In genomic region chr5:95836544-95836943, GRCh38 we compare ENCODE assay signal across 10 cellular contexts. TPM values are rescaled to one million over a fixed set of nuclear protein-coding genes. Genes with fewer than 3 reads are reported as not detected.
DNase-seq lines count a peak whose midpoint lies in the region; ATAC-seq, FAIRE-seq and TF ChIP-seq lines count a peak whose summit lies in the region.
"Had no signal": no experiment of that assay in that cellular context is flagged by ENCODE, and none has a peak within 500 bp of the region (broad histone marks: within the 10 kb centered on the region; RNA-seq: fewer than 3 reads in every experiment).

No MANE protein-coding gene starts in this region.

- H3K27ac ChIP-seq in liver (ENCODE audit: low read depth in 1 of 2, low read length in 2 of 2) (peak overlapping the region; percentile 79 to 90), HepG2 (ENCODE audit: extremely low read length, insufficient read depth, low read length) (no peak overlapping the region), OCI-LY7 (ENCODE audit: low read depth, low read length, poor library complexity, severe bottlenecking) (no peak overlapping the region), lower lobe of right lung (peak overlapping the region; percentile 95), vagina (peak overlapping the region; percentile 89)

- in situ Hi-C loops in HepG2 (cut with HindIII; ENCODE audit: extremely low pct_ligation_motif_present, low pct_unique_long_range_greater_than_20kb): loop anchor here (25.0 kb wide), 1 partner anchor 549 kb away; the partner anchor contains the start of gene MCTP1

- no peak for TF ChIP-seq EP300 in HepG2 (IDR thresholded peaks at IDR 0.05; ENCODE audit: low read depth in 2 of 2, low read length in 2 of 2)
- no peak for TF ChIP-seq EP300 in HepG2 (CRISPR knock-in tag; IDR thresholded peaks at IDR 0.05; ENCODE audit: borderline replicate concordance)

- no peak for TF ChIP-seq POLR2A in HepG2 (IDR thresholded peaks at IDR 0.05; ENCODE audit: insufficient read depth in 1 of 2, low read depth in 2 of 2, low read length in 2 of 2)
- no peak for TF ChIP-seq POLR2A in vagina (IDR thresholded peaks at IDR 0.05)

- H3K27me3 ChIP-seq in liver (ENCODE audit: control insufficient read depth in 4 of 4, insufficient read depth in 4 of 4, low read length in 3 of 4) (no peaks in the 10 kb centered on the region), HepG2 (ENCODE audit: control insufficient read depth in 1 of 2, insufficient read depth in 2 of 2, low read length in 2 of 2) (no peaks in the 10 kb centered on the region), lower lobe of right lung (ENCODE audit: low read depth) (no peaks in the 10 kb centered on the region), vagina (no peaks in the 10 kb centered on the region)

- TF ChIP-seq CTCF in liver (IDR thresholded peaks at IDR 0.05; ENCODE audit: low read depth, low read length, missing input control): no peak
- no peak for TF ChIP-seq CTCF in HepG2 (CRISPR knock-in tag; IDR thresholded peaks at IDR 0.05)
- TF ChIP-seq CTCF in OCI-LY7 (conservative IDR thresholded peaks at IDR 0.05; ENCODE audit: low read length): no peak
- no peak for TF ChIP-seq CTCF in lower lobe of right lung (IDR thresholded peaks at IDR 0.05)
- TF ChIP-seq CTCF in vagina (IDR thresholded peaks at IDR 0.05): no peak

- intact Hi-C loops in HepG2 (cut with micrococcal nuclease; ENCODE audit: unreplicated experiment): no loop called here
- intact Hi-C loops in OCI-LY7 (cut with micrococcal nuclease; ENCODE audit: unreplicated experiment): loop anchor here (10.0 kb wide), 1 partner anchor 968 kb away; the partner anchor contains the start of gene ERAP1
- intact Hi-C loops in lower lobe of right lung (cut with DNase I): no loop called here
- intact Hi-C loops in vagina (cut with DNase I): no loop called here

- H3K4me1 ChIP-seq in liver (ENCODE audit: control insufficient read depth in 4 of 4, insufficient read depth in 4 of 4, low read length in 3 of 4) (peaks cover 3 to 26% (median 16%) of the 10 kb centered on the region in 4 donors), HepG2 (ENCODE audit: insufficient read depth, low read length) (peaks cover 71% of the 10 kb centered on the region), OCI-LY7 (ENCODE audit: insufficient read depth, low read length, poor library complexity, severe bottlenecking) (peaks cover 37% of the 10 kb centered on the region), lower lobe of right lung (peaks cover 42% of the 10 kb centered on the region), vagina (peaks cover 22% of the 10 kb centered on the region)

- WGBS in liver: 91% methylated on average over 1 of the region's 1 CpG
- WGBS in HepG2 (ENCODE audit: low lambda C conversion rate): 96% methylated on average over 1 of the region's 1 CpG

- TF ChIP-seq RAD21 in liver (IDR thresholded peaks at IDR 0.05) (no peak), HepG2 (CRISPR knock-in tag; IDR thresholded peaks at IDR 0.05) (no peak)

- no peaks in the 10 kb centered on the region for H3K79me2 ChIP-seq in HepG2 (ENCODE audit: insufficient read depth, low read length)
- H3K79me2 ChIP-seq in OCI-LY7 (ENCODE audit: insufficient read depth, low read depth, low read length): no peaks in the 10 kb centered on the region

- no peaks in the 10 kb centered on the region for H3K9me2 ChIP-seq in OCI-LY7 (ENCODE audit: insufficient read depth, low read length)

- H3K4me2 ChIP-seq in HepG2 (ENCODE audit: low read depth, low read length): no peak overlapping the region
- H3K4me2 ChIP-seq in OCI-LY7 (ENCODE audit: low read length): peak overlapping the region; percentile 86

- BruUV-seq in HepG2 (replicated peaks; lab: Mats Ljungman, UMichigan) (no TSS peak), OCI-LY7 (replicated peaks; lab: Mats Ljungman, UMichigan) (no TSS peak)

- no peak overlapping the region for H3K9ac ChIP-seq in liver (ENCODE audit: low read depth in 1 of 2, low read length in 2 of 2)
- H3K9ac ChIP-seq in HepG2 (ENCODE audit: insufficient read depth, low read depth, low read length): no peak overlapping the region

- no peaks in the 10 kb centered on the region for H4K20me1 ChIP-seq in HepG2 (ENCODE audit: insufficient read depth, low read length)
- H4K20me1 ChIP-seq in OCI-LY7 (ENCODE audit: insufficient read depth, low read length): no peaks in the 10 kb centered on the region

- no peak for FAIRE-seq in HepG2 (lab: Jason Lieb, UNC)
- FAIRE-seq: small intestine had no signal

- no peak for DNase-seq in HepG2 (ENCODE audit: low spot score)
- DNase-seq in OCI-LY7 (ENCODE audit: low spot score): no peak
- DNase-seq in lower lobe of right lung: no peak
- DNase-seq in vagina (ENCODE audit: extremely low spot score in 2 of 2): no peak
- no peak for DNase-seq in MV-4-11 (lab: John Stamatoyannopoulos, UW)
- no peak for DNase-seq in NCI-H1930 (lab: John Stamatoyannopoulos, UW)
- DNase-seq: small intestine, substantia nigra had no signal

- no peaks in the 10 kb centered on the region for H3K9me3 ChIP-seq in liver (ENCODE audit: control insufficient read depth in 4 of 4, low read length in 3 of 4)
- no peaks in the 10 kb centered on the region for H3K9me3 ChIP-seq in HepG2 (ENCODE audit: low read length)
- no peaks in the 10 kb centered on the region for H3K9me3 ChIP-seq in OCI-LY7 (ENCODE audit: low read length)
- no peaks in the 10 kb centered on the region for H3K9me3 ChIP-seq in lower lobe of right lung
- H3K9me3 ChIP-seq in vagina: no peaks in the 10 kb centered on the region

- H3K36me3 ChIP-seq in liver (ENCODE audit: control insufficient read depth in 4 of 4, insufficient read depth in 3 of 4, low read depth in 1 of 4, low read length in 3 of 4) (no peaks in the 10 kb centered on the region), HepG2 (replicated peaks in 1 of 2; ENCODE audit: control insufficient read depth in 1 of 2, insufficient read depth in 2 of 2, low read length in 2 of 2) (no peaks in the 10 kb centered on the region), OCI-LY7 (ENCODE audit: insufficient read depth, low read length) (no peaks in the 10 kb centered on the region), lower lobe of right lung (no peaks in the 10 kb centered on the region), vagina (no peaks in the 10 kb centered on the region)

- CTCF ChIA-PET in HepG2 (lab: Yijun Ruan, JAX; ENCODE audit: low intra/inter-chr PET ratio, low total read pairs): no interaction called here
- CTCF ChIA-PET in OCI-LY7 (lab: Charles Lee; ENCODE audit: unreplicated experiment): interaction anchor here (0.8 to 1.3 kb wide), 2 partner anchors 16 to 53 kb away, joined by 4 to 5 read pairs; no protein-coding TSS in a partner anchor

- H2AFZ ChIP-seq in HepG2 (ENCODE audit: low read length) (no peak overlapping the region), OCI-LY7 (ENCODE audit: low read length) (peak overlapping the region; percentile 98; the same call in 1 of the 2 replicates)

- ATAC-seq in HepG2 (no peak), lower lobe of right lung (peak in 1 of 2 donors; percentile 24), HG02840 (IDR thresholded peaks at IDR 0.05; ENCODE audit: low FRiP score, unreplicated experiment) (no peak)

- H3K4me3 ChIP-seq in liver (ENCODE audit: low read depth in 1 of 3, low read length in 3 of 3) (peak overlapping the region in 1 of 3 donors; percentile 14), HepG2 (replicated peaks in 1 of 3; ENCODE audit: insufficient read depth in 1 of 3, low read depth in 2 of 3, low read length in 3 of 3) (no peak overlapping the region), OCI-LY7 (ENCODE audit: low read depth, low read length, poor library complexity, severe bottlenecking) (no peak overlapping the region), lower lobe of right lung (peak overlapping the region; percentile 62), vagina (no peak overlapping the region)

- POLR2A ChIA-PET in HepG2 (lab: Yijun Ruan, JAX) (interaction anchor here (7.8 kb wide), 1 partner anchor 14 kb away, joined by 130 read pairs; the partner anchor contains the start of gene GLRX), OCI-LY7 (lab: Charles Lee) (interaction anchor here (0.7 to 4.2 kb wide), 12 partner anchors 15 to 559 kb away, joined by 3 to 46 read pairs (median 4); partner anchors contain the start of genes GLRX and RFESD)

TF ChIP-seq in HepG2, 621 proteins besides CTCF, POLR2A, EP300 and RAD21:
- TF ChIP-seq ZSCAN29 (CRISPR knock-in tag; conservative IDR thresholded peaks at IDR 0.05) (no peak), KMT2A (CRISPR knock-in tag; IDR thresholded peaks at IDR 0.05) (no peak), POLR2AphosphoS2 (IDR thresholded peaks at IDR 0.05; ENCODE audit: low read depth, low read length) (no peak), SRF (IDR thresholded peaks at IDR 0.05; ENCODE audit: low read depth, low read length) (no peak), ZFP37 (CRISPR knock-in tag; IDR thresholded peaks at IDR 0.05; ENCODE audit: borderline replicate concordance) (no peak)

RNA-seq across cellular contexts. Expression of gene GLRX, which starts 14.0 kb away (rescaled TPM):
- 10 to 100 TPM; 48.2 to 61.8 TPM for total RNA-seq in liver
- 100 to 1,000 TPM; 152 to 187 TPM for polyA plus RNA-seq in liver
- total RNA-seq in HepG2 (2016; rRNA removed; fragmentation: Illumina TruSeq; extraction: Trizol): 63.8 and 71.9 TPM in 2 replicates
- total RNA-seq in HepG2 (2016; cell fraction: cytosol; rRNA removed; fragmentation: Illumina TruSeq; extraction: Trizol; ENCODE audit: low read depth): 27.6 and 30.6 TPM in 2 replicates
- total RNA-seq in HepG2 (2016; cell fraction: insoluble cytoplasmic fraction; rRNA removed; fragmentation: Illumina TruSeq; extraction: Trizol): 64.8 and 79.1 TPM in 2 replicates
- 27.3 and 28.0 TPM in 2 replicates for total RNA-seq in HepG2 (2016; cell fraction: membrane; rRNA removed; fragmentation: Illumina TruSeq; extraction: Trizol)
- 27.2 and 28.1 TPM in 2 replicates for total RNA-seq in HepG2 (2016; cell fraction: nucleus; rRNA removed; fragmentation: Illumina TruSeq; extraction: Trizol)
- 499 and 615 TPM in 2 replicates for polyA plus RNA-seq in HepG2 (2011; rRNA removed)
- polyA plus RNA-seq in HepG2 (2011; cell fraction: cytosol; rRNA removed): 393 and 503 TPM in 2 replicates
- polyA plus RNA-seq in HepG2 (2011; cell fraction: nucleus; rRNA removed): 87.8 and 90.3 TPM in 2 replicates
- 244 and 269 TPM in 2 replicates for polyA plus RNA-seq in HepG2 (2012)
- 25.5 and 30.2 TPM in 2 replicates for polyA plus RNA-seq in HepG2 (2016; cell fraction: cytosol; fragmentation: Illumina TruSeq; extraction: Trizol; ENCODE audit: low read depth)
- polyA plus RNA-seq in HepG2 (2016; cell fraction: insoluble cytoplasmic fraction; fragmentation: Illumina TruSeq; extraction: Trizol; ENCODE audit: low read depth): 107 and 117 TPM in 2 replicates
- 23.9 and 28.1 TPM in 2 replicates for polyA plus RNA-seq in HepG2 (2016; cell fraction: membrane; fragmentation: Illumina TruSeq; extraction: Trizol; ENCODE audit: low read depth)
- polyA plus RNA-seq in HepG2 (2016; cell fraction: nucleus; fragmentation: Illumina TruSeq; extraction: Trizol; ENCODE audit: insufficient read depth, low read depth): 59.6 and 62.5 TPM in 2 replicates
- 44.3 and 186 TPM in 2 replicates for polyA minus RNA-seq in HepG2 (2011; rRNA and poly(A)+ RNA removed; ENCODE audit: low replicate concordance)
- 49.7 and 65.5 TPM in 2 replicates for polyA minus RNA-seq in HepG2 (2011; cell fraction: cytosol; rRNA and poly(A)+ RNA removed)
- polyA minus RNA-seq in HepG2 (2011; cell fraction: nucleus; rRNA and poly(A)+ RNA removed): 62.3 and 93.9 TPM in 2 replicates
- total RNA-seq in OCI-LY7 (2014; rRNA removed; shearing (Covaris generic)): 26.7 and 80.5 TPM in 2 replicates
- 49.3 and 52.9 TPM in 2 replicates for total RNA-seq in OCI-LY7 (2022)
- 115 TPM for total RNA-seq in lower lobe of right lung
- 63.3 TPM for total RNA-seq in vagina

Comparison
In these comparisons a context has a peak if more than half of its experiments do, and no peak if none do; other contexts are left out.
1. H3K27ac ChIP-seq: peak in liver (2 of 2), lower lobe of right lung (single experiment) and vagina (single experiment); none in HepG2 (single experiment) and OCI-LY7 (single experiment).